In genomic region chr7:121077165-121077630, GRCh38 we compare ENCODE assay signal across 1 cellular context.
TF ChIP-seq lines count a peak whose summit lies in the region.

No MANE protein-coding gene starts in this region.

TF ChIP-seq in IMR-90, 13 proteins besides CTCF, POLR2A, EP300 and RAD21:
- TF ChIP-seq, protein P1, sequence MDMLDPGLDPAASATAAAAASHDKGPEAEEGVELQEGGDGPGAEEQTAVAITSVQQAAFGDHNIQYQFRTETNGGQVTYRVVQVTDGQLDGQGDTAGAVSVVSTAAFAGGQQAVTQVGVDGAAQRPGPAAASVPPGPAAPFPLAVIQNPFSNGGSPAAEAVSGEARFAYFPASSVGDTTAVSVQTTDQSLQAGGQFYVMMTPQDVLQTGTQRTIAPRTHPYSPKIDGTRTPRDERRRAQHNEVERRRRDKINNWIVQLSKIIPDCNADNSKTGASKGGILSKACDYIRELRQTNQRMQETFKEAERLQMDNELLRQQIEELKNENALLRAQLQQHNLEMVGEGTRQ (IDR thresholded peaks at IDR 0.05; ENCODE audit: low read depth, low read length) = no peak
- TF ChIP-seq FOS (IDR thresholded peaks at IDR 0.05; ENCODE audit: low read depth, low read length) (no peak), BHLHE40 (IDR thresholded peaks at IDR 0.05; ENCODE audit: low read depth, low read length) (no peak), RFX5 (IDR thresholded peaks at IDR 0.05; ENCODE audit: low read depth, low read length) (no peak), SMC3 (IDR thresholded peaks at IDR 0.05; ENCODE audit: low read depth, low read length) (no peak), MAZ (IDR thresholded peaks at IDR 0.05; ENCODE audit: borderline replicate concordance, low read depth, low read length) (no peak), MXI1 (IDR thresholded peaks at IDR 0.05; ENCODE audit: borderline replicate concordance, low read depth, low read length) (no peak), CHD1 (IDR thresholded peaks at IDR 0.05; ENCODE audit: low read depth, low read length) (no peak), CEBPB (IDR thresholded peaks at IDR 0.05; ENCODE audit: low read depth, low read length) (no peak)
TF ChIP-seq in IMR-90: peak in this region for 0.
